10 cellular contexts compared by ENCODE assay signal in the genomic region with DNA sequence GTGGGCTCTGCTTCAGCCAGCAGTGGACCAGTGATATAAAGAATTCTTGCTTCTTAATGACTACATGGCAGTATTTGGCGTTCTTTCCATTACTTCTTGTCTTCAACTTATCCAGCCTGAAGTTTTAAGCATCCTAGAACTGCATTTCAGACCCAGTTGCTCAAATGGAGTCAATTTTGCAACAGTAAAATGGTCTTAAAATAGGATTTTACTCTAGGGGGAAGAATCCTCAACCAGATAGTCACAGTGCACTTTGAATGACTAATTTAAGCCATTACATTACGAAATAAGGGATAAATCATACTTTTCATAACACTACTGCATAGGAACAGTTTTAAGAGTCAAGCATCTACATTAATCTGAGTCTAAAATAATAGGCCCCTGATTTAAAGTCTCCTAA. TPM values are rescaled to one million over a fixed set of nuclear protein-coding genes. Genes with fewer than 3 reads are reported as not detected.
DNase-seq lines count a peak whose midpoint lies in the region; ATAC-seq, FAIRE-seq and TF ChIP-seq lines count a peak whose summit lies in the region.
"Had no signal": no experiment of that assay in that cellular context is flagged by ENCODE, and none has a peak within 500 bp of the region (broad histone marks: within the 10 kb centered on the region; RNA-seq: fewer than 3 reads in every experiment).

No MANE protein-coding gene starts in this region.

- H3K27ac ChIP-seq in GM23248, result peak overlapping the region; percentile 83

- CTCF ChIA-PET in T-cell (lab: Charles Lee), result interaction anchor here in 1 of 2 donors (1.0 kb wide), 1 partner anchor 41 kb away, joined by 3 read pairs; no protein-coding TSS in a partner anchor

- 2% methylated on average over 2 of the region's 2 CpGs for WGBS in GM23248 (ENCODE audit: low coverage in 1 of 2, low lambda C conversion rate in 2 of 2, missing lambda C conversion rate in 2 of 2), 2 experiments

- H3K27me3 Mint-ChIP-seq in T-cell, result no peaks in the 10 kb centered on the region
- H3K27me3 Mint-ChIP-seq in stimulated activated memory B cell treated with anti-CD40 and anti-IgM and Interleukin-4, amounts not matched to agents 10 μg/mL and 1 μg/mL and 100 μg/mL, for 72 hours, result peaks cover 13% of the 10 kb centered on the region

- in situ Hi-C loops in GM23248 (cut with MboI), result no loop called here

- POLR2A ChIA-PET in T-cell (lab: Charles Lee), result interaction anchor here in 1 of 2 donors (0.6 kb wide), 1 partner anchor 13 kb away, joined by 3 read pairs; no protein-coding TSS in a partner anchor

- peak overlapping the region; percentile 86 for H3K4me3 ChIP-seq in GM23248
- peak overlapping the region; percentile 89 for H3K4me3 ChIP-seq in fibroblast of mammary gland (ENCODE audit: control insufficient read depth, low read depth, low read length)
- H3K4me3 ChIP-seq in skeletal muscle satellite cell (ENCODE audit: low read length), result peak overlapping the region; percentile 100

- H3K36me3 Mint-ChIP-seq in T-cell, result no peaks in the 10 kb centered on the region
- no peaks in the 10 kb centered on the region for H3K36me3 Mint-ChIP-seq in stimulated activated memory B cell treated with anti-CD40 and anti-IgM and Interleukin-4, amounts not matched to agents 10 μg/mL and 1 μg/mL and 100 μg/mL, for 72 hours

- no peaks in the 10 kb centered on the region for H4K20me1 ChIP-seq in GM23248 (ENCODE audit: insufficient read depth)

- no peaks in the 10 kb centered on the region for H3K9me3 Mint-ChIP-seq in T-cell
- H3K9me3 Mint-ChIP-seq in stimulated activated memory B cell treated with anti-CD40 and anti-IgM and Interleukin-4, amounts not matched to agents 10 μg/mL and 1 μg/mL and 100 μg/mL, for 72 hours, result no peaks in the 10 kb centered on the region

- peak overlapping the region; percentile 90 for H2AFZ ChIP-seq in GM23248

- DNase-seq in GM23248 (peak; percentile 77), T-cell (no peak), fibroblast of mammary gland (ENCODE audit: low read depth) (peak; percentile 69), frontal cortex (ENCODE audit: low spot score in 2 of 2) (no peak)
- DNase-seq in stimulated activated CD4-positive, alpha-beta T cell treated with anti-CD3 and anti-CD28 coated beads, Interleukin-4, amount 100 ng/mL, for 4 hours, result no peak
- DNase-seq: GOT3 had no signal

- H3K4me2 ChIP-seq in GM23248 (ENCODE audit: unreplicated experiment), result peak overlapping the region; percentile 97
- H3K4me2 ChIP-seq in skeletal muscle satellite cell (ENCODE audit: low read length), result peak overlapping the region; percentile 99

- FAIRE-seq in frontal cortex (lab: Jason Lieb, UNC), result no peak
- FAIRE-seq: endometrium had no signal

- no peaks in the 10 kb centered on the region for H3K9me3 ChIP-seq in GM23248 (ENCODE audit: low read depth)
- no peaks in the 10 kb centered on the region for H3K9me3 ChIP-seq in skeletal muscle satellite cell (replicated peaks; ENCODE audit: low read length)

- peak overlapping the region in 1 of 2 donors; percentile 52 for H3K27ac Mint-ChIP-seq in T-cell
- no peak overlapping the region for H3K27ac Mint-ChIP-seq in stimulated activated memory B cell treated with anti-CD40 and anti-IgM and Interleukin-4, amounts not matched to agents 10 μg/mL and 1 μg/mL and 100 μg/mL, for 72 hours

- peaks cover 29% of the 10 kb centered on the region for H3F3A ChIP-seq in GM23248 (ENCODE audit: insufficient read depth)

- H3K4me1 Mint-ChIP-seq in T-cell, result peaks cover 21 to 31% (median 28%) of the 10 kb centered on the region in 3 donors
- peaks cover 11% of the 10 kb centered on the region for H3K4me1 Mint-ChIP-seq in stimulated activated memory B cell treated with anti-CD40 and anti-IgM and Interleukin-4, amounts not matched to agents 10 μg/mL and 1 μg/mL and 100 μg/mL, for 72 hours

- peak overlapping the region; percentile 99 to 100 (median 99) for H3K4me3 Mint-ChIP-seq in T-cell
- no peak overlapping the region for H3K4me3 Mint-ChIP-seq in stimulated activated memory B cell treated with anti-CD40 and anti-IgM and Interleukin-4, amounts not matched to agents 10 μg/mL and 1 μg/mL and 100 μg/mL, for 72 hours

- no peaks in the 10 kb centered on the region for H3K9me2 ChIP-seq in GM23248 (ENCODE audit: insufficient read depth)

- H3K36me3 ChIP-seq in GM23248 (ENCODE audit: low read depth), result no peaks in the 10 kb centered on the region
- H3K36me3 ChIP-seq in skeletal muscle satellite cell (ENCODE audit: insufficient read depth, low read length), result no peaks in the 10 kb centered on the region

- H3K9ac ChIP-seq in GM23248 (peak overlapping the region; percentile 84), skeletal muscle satellite cell (ENCODE audit: low read depth, low read length) (peak overlapping the region; percentile 87)

- peaks cover 14% of the 10 kb centered on the region for H3K4me1 ChIP-seq in GM23248 (ENCODE audit: insufficient read depth)
- peaks cover 17% of the 10 kb centered on the region for H3K4me1 ChIP-seq in skeletal muscle satellite cell (ENCODE audit: control insufficient read depth, insufficient read depth, low read length)

- H3K27me3 ChIP-seq in GM23248 (replicated peaks; ENCODE audit: insufficient read depth), result no peaks in the 10 kb centered on the region
- no peaks in the 10 kb centered on the region for H3K27me3 ChIP-seq in skeletal muscle satellite cell (ENCODE audit: control insufficient read depth, insufficient read depth, low read length)

- ATAC-seq in T-cell (replicated peaks in 1 of 4) (no peak), GM19023 (IDR thresholded peaks at IDR 0.05; ENCODE audit: unreplicated experiment) (no peak)
- no peak for ATAC-seq in stimulated activated memory B cell treated with anti-CD40 and anti-IgM and Interleukin-4, amounts not matched to agents 10 μg/mL and 1 μg/mL and 100 μg/mL, for 72 hours

- TF ChIP-seq CTCF in fibroblast of mammary gland (conservative IDR thresholded peaks at IDR 0.05; ENCODE audit: control insufficient read depth, insufficient read depth, low read depth, low read length), result no peak

- peaks cover 10% of the 10 kb centered on the region for H3K79me2 ChIP-seq in GM23248 (ENCODE audit: insufficient read depth)

RNA-seq across cellular contexts. Expression of a gene that starts 1.5 kb away (rescaled TPM):
- total RNA-seq in GM23248 (2014; rRNA removed; shearing (Covaris generic)), result 47.4 and 78.9 TPM in 2 replicates
- 26.7 and 27.2 TPM in 2 replicates for polyA plus RNA-seq in GM23248 (2016; fragmentation: Nextera tagmentation; extraction: Ambion mirVana)
- total RNA-seq in T-cell, result 100 to 1,000 TPM; 225 to 325 (median 237) TPM
- 41.3 and 49.1 TPM in 2 replicates for total RNA-seq in skeletal muscle satellite cell (2012; rRNA removed)
- 227 TPM for total RNA-seq in frontal cortex

Comparison
In these comparisons a context has a peak if more than half of its experiments do, and no peak if none do; other contexts are left out.
1. DNase-seq: peak in GM23248 (single experiment) and fibroblast of mammary gland (single experiment); none in T-cell (0 of 34), frontal cortex (0 of 2) and stimulated activated CD4-positive, alpha-beta T cell treated with anti-CD3 and anti-CD28 coated beads, Interleukin-4, amount 100 ng/mL, for 4 hours (0 of 2).
2. Peak in every context shown above with its lines, with median percentiles within 50 percentile points of each other: H3K4me3 ChIP-seq.